ENCODE assay signal across 15 cellular contexts in genomic region chr7:1053816-1054370, GRCh38. TPM values are rescaled to one million over a fixed set of nuclear protein-coding genes. Genes with fewer than 3 reads are reported as not detected.
DNase-seq lines count a peak whose midpoint lies in the region; ATAC-seq and TF ChIP-seq lines count a peak whose summit lies in the region.
"Had no signal": no experiment of that assay in that cellular context is flagged by ENCODE, and none has a peak within 500 bp of the region (broad histone marks: within the 10 kb centered on the region; RNA-seq: fewer than 3 reads in every experiment).

No MANE protein-coding gene starts in this region.

- H3K27ac ChIP-seq in BLaER1: peak overlapping the region; percentile 94
- peak overlapping the region; percentile 46; the same call in 1 of the 2 replicates for H3K27ac ChIP-seq in SK-N-MC
- H3K27ac ChIP-seq in right cardiac atrium (ENCODE audit: low read length): peak overlapping the region; percentile 69
- peak overlapping the region; percentile 71 to 78 (median 76) for H3K27ac ChIP-seq in sigmoid colon
- H3K27ac ChIP-seq: SJCRH30 had no signal

- peak overlapping the region; percentile 55 for H3K9ac ChIP-seq in BLaER1
- no peak overlapping the region for H3K9ac ChIP-seq in SK-N-MC (ENCODE audit: insufficient read length)

- peaks cover 46% of the 10 kb centered on the region for H4K20me1 ChIP-seq in BLaER1

- TF ChIP-seq POLR2A in sigmoid colon (IDR thresholded peaks at IDR 0.05): no peak

- H3K27me3 ChIP-seq in BLaER1 (no peaks in the 10 kb centered on the region), right cardiac atrium (ENCODE audit: control insufficient read depth, insufficient read depth) (no peaks in the 10 kb centered on the region), sigmoid colon (no peaks in the 10 kb centered on the region)
- H3K27me3 ChIP-seq: SJCRH30 had no signal

- H3K36me3 ChIP-seq in BLaER1 (peaks cover 16% of the 10 kb centered on the region), SK-N-MC (ENCODE audit: insufficient read depth, low read length) (no peaks in the 10 kb centered on the region; the same call in 1 of the 2 replicates), sigmoid colon (peaks cover 0 to 17% (median 0%) of the 10 kb centered on the region in 4 donors)
- H3K36me3 ChIP-seq: SJCRH30 had no signal

- no peak for TF ChIP-seq CTCF in sigmoid colon (IDR thresholded peaks at IDR 0.05)

- peak overlapping the region; percentile 40; the same call in 1 of the 2 replicates for H3K4me3 ChIP-seq in BLaER1
- no peak overlapping the region for H3K4me3 ChIP-seq in SK-N-MC
- no peak overlapping the region for H3K4me3 ChIP-seq in right cardiac atrium (ENCODE audit: low read length)
- peak overlapping the region in 1 of 4 donors; percentile 35 for H3K4me3 ChIP-seq in sigmoid colon
- H3K4me3 ChIP-seq: SJCRH30 had no signal

- 90% methylated on average over 17 of the region's 17 CpGs for WGBS in right cardiac atrium
- WGBS in sigmoid colon, 2 donors: 87 to 92% methylated on average over 17 of the region's 17 CpGs

- H3K4me1 ChIP-seq in BLaER1 (peaks cover 100% of the 10 kb centered on the region), right cardiac atrium (ENCODE audit: control insufficient read depth, insufficient read depth, low read length) (peaks cover 30% of the 10 kb centered on the region), sigmoid colon (peaks cover 0 to 62% (median 55%) of the 10 kb centered on the region in 4 donors)
- H3K4me1 ChIP-seq: SJCRH30 had no signal

- no peak for TF ChIP-seq EP300 in sigmoid colon (IDR thresholded peaks at IDR 0.05)

- peak overlapping the region; percentile 100 for H3K4me2 ChIP-seq in BLaER1

- intact Hi-C loops in right cardiac atrium (cut with DNase I): no loop called here
- intact Hi-C loops in sigmoid colon (cut with DNase I): no loop called here

- no peak for DNase-seq in SK-N-MC (ENCODE audit: low read depth, low spot score)
- DNase-seq in right cardiac atrium: peak in 1 of 3 donors; percentile 47
- no peak for DNase-seq in sigmoid colon
- no peak for DNase-seq in stimulated activated CD4-positive, alpha-beta T cell treated with anti-CD3 and anti-CD28 coated beads, Interleukin-12 subunit alpha, Interleukin-12 subunit beta, amount 100 ng/mL, for 4 hours
- DNase-seq in superior temporal gyrus (ENCODE audit: extremely low spot score): no peak
- no peak for DNase-seq in NCI-H2029 treated with DMSO at 0.1 percent for 48 hours (lab: John Stamatoyannopoulos, UW)
- DNase-seq: activated CD4-positive, alpha-beta T cell treated with anti-CD3 and anti-CD28 coated beads, Interleukin-2, amount 50 U/mL, for 1 hour; activated T-cell treated with anti-CD3 and anti-CD28 coated beads, Interleukin-2, amount 50 U/mL, for 48 hours; GDM1; KG1; NCI-H446 treated with DMSO at 0.1 percent for 48 hours; SJCRH30 had no signal

- H3K9me3 ChIP-seq in BLaER1 (no peaks in the 10 kb centered on the region), SK-N-MC (ENCODE audit: low read depth, low read length) (no peaks in the 10 kb centered on the region), right cardiac atrium (ENCODE audit: control insufficient read depth, low read length) (no peaks in the 10 kb centered on the region), sigmoid colon (no peaks in the 10 kb centered on the region)
- H3K9me3 ChIP-seq: SJCRH30 had no signal

- ATAC-seq in right cardiac atrium (no peak), GM21786 (IDR thresholded peaks at IDR 0.05; ENCODE audit: unreplicated experiment) (no peak)
- ATAC-seq: stimulated activated memory B cell treated with anti-CD40 and anti-IgM and Interleukin-4, amounts not matched to agents 10 μg/mL and 1 μg/mL and 100 μg/mL, for 72 hours had no signal

RNA-seq across cellular contexts. Expression of gene GPR146, which starts 9.5 kb away (rescaled TPM):
- total RNA-seq in right cardiac atrium: 10 to 100 TPM in 2 of 4 donors, 1 to 10 TPM in 2; 4.2 to 19.7 (median 14.1) TPM
- 17.3 TPM for polyA plus RNA-seq in right cardiac atrium
- 10 to 100 TPM; 10.8 to 33.5 (median 27.2) TPM for total RNA-seq in sigmoid colon
- polyA plus RNA-seq in sigmoid colon: 1 to 10 TPM; 3.0 to 7.1 (median 5.5) TPM

RNA-seq across cellular contexts. Expression of gene GPER1, which starts 34.0 kb away (rescaled TPM):
- total RNA-seq in right cardiac atrium (1 to 10 TPM; 3.0 to 6.7 (median 4.5) TPM), sigmoid colon (10 to 100 TPM in 2 of 4 donors, 1 to 10 TPM in 2; 4.6 to 15.8 (median 8.1) TPM)
- polyA plus RNA-seq in right cardiac atrium (3.6 TPM), sigmoid colon (1 to 10 TPM; 3.5 to 4.2 (median 3.9) TPM)
- total RNA-seq: SJCRH30 had no signal
